Comparison of ENCODE assay signal across 7 cellular contexts in genomic region chr16:22983614-22984013, GRCh38.
"Had no signal": no experiment of that assay in that cellular context is flagged by ENCODE, and none has a peak within 500 bp of the region (broad histone marks: within the 10 kb centered on the region; RNA-seq: fewer than 3 reads in every experiment).

No MANE protein-coding gene starts in this region.

- H3K4me3 ChIP-seq: GM12878 had no signal

- ATAC-seq: GM12878 had no signal

- FAIRE-seq: GM12878, GM12891, GM12892, GM18507, GM19239 had no signal

- DNase-seq: GDM1, GF-D8 had no signal
